Comparison of ENCODE assay signal across 12 cellular contexts in genomic region chr5:95241635-95242034, GRCh38. TPM values are rescaled to one million over a fixed set of nuclear protein-coding genes. Genes with fewer than 3 reads are reported as not detected.
DNase-seq lines count a peak whose midpoint lies in the region; ATAC-seq and TF ChIP-seq lines count a peak whose summit lies in the region.
"Had no signal": no experiment of that assay in that cellular context is flagged by ENCODE, and none has a peak within 500 bp of the region (broad histone marks: within the 10 kb centered on the region; RNA-seq: fewer than 3 reads in every experiment).

No MANE protein-coding gene starts in this region.

- H3K4me3 Mint-ChIP-seq in endodermal cell (no peak overlapping the region), mesothelial cell of epicardium (no peak overlapping the region)
- H3K4me3 Mint-ChIP-seq: activated naive CD4-positive, alpha-beta T cell treated with anti-CD3 and anti-CD28 coated beads for 36 hours had no signal

- no peak overlapping the region for H3K4me3 ChIP-seq in endodermal cell (ENCODE audit: low read length)
- H3K4me3 ChIP-seq in SJCRH30, result no peak overlapping the region
- H3K4me3 ChIP-seq: smooth muscle cell had no signal

- 92% methylated on average over 3 of the region's 3 CpGs; no CpG with 5 or more reads in 1 of the 2 experiments for WGBS in endodermal cell (ENCODE audit: insufficient coverage in 1 of 2, insufficient read length in 1 of 2), 2 experiments

- H3K36me3 Mint-ChIP-seq in endodermal cell (ENCODE audit: low read depth) (no peaks in the 10 kb centered on the region), mesothelial cell of epicardium (no peaks in the 10 kb centered on the region)

- H3K4me1 Mint-ChIP-seq in endodermal cell (no peaks in the 10 kb centered on the region), mesothelial cell of epicardium (no peaks in the 10 kb centered on the region)

- H3K4me1 ChIP-seq in endodermal cell (ENCODE audit: control insufficient read depth, insufficient read depth, low read length), result no peaks in the 10 kb centered on the region
- H3K4me1 ChIP-seq in SJCRH30, result peaks cover 4% of the 10 kb centered on the region

- H3K27me3 ChIP-seq in endodermal cell (ENCODE audit: control insufficient read depth, insufficient read depth, low read length, poor library complexity, severe bottlenecking) (no peaks in the 10 kb centered on the region), SJCRH30 (no peaks in the 10 kb centered on the region)

- H3K27ac ChIP-seq in endodermal cell (ENCODE audit: low read depth, low read length), result no peak overlapping the region
- H3K27ac ChIP-seq in SJCRH30, result no peak overlapping the region

- H3K36me3 ChIP-seq in endodermal cell (ENCODE audit: control insufficient read depth, insufficient read depth, low read length), result no peaks in the 10 kb centered on the region
- H3K36me3 ChIP-seq in SJCRH30, result no peaks in the 10 kb centered on the region

- H3K9me3 Mint-ChIP-seq in endodermal cell, result no peaks in the 10 kb centered on the region
- no peaks in the 10 kb centered on the region for H3K9me3 Mint-ChIP-seq in mesothelial cell of epicardium

- TF ChIP-seq CTCF in endodermal cell (conservative IDR thresholded peaks at IDR 0.05) (no peak), mesothelial cell of epicardium (IDR thresholded peaks at IDR 0.05; ENCODE audit: unreplicated experiment) (no peak)

- H3K27me3 Mint-ChIP-seq in endodermal cell (ENCODE audit: insufficient read depth), result no peaks in the 10 kb centered on the region
- no peaks in the 10 kb centered on the region for H3K27me3 Mint-ChIP-seq in mesothelial cell of epicardium (ENCODE audit: low read depth)

- DNase-seq in NOMO-1 treated with dmso at 0.1 percent for 144 hours (lab: John Stamatoyannopoulos, UW; ENCODE audit: unreplicated experiment) (peak; percentile 8), endodermal cell (no peak), SJCRH30 (no peak), anterior cingulate cortex (lab: John Stamatoyannopoulos, UW) (no peak), mesothelial cell of epicardium (ENCODE audit: low spot score in 2 of 2, unreplicated experiment in 2 of 2) (no peak)
- DNase-seq: activated naive CD4-positive, alpha-beta T cell treated with anti-CD3 and anti-CD28 coated beads for 36 hours; COR-L47; NCI-H774 had no signal

- H3K9me3 ChIP-seq in endodermal cell (ENCODE audit: control insufficient read depth, low read length), result no peaks in the 10 kb centered on the region
- H3K9me3 ChIP-seq in SJCRH30 (replicated peaks), result no peaks in the 10 kb centered on the region; the same call in 1 of the 2 replicates

- ATAC-seq in GM18520 (IDR thresholded peaks at IDR 0.05; ENCODE audit: unreplicated experiment) (peak; percentile 87), GM21381 (IDR thresholded peaks at IDR 0.05; ENCODE audit: unreplicated experiment) (peak; percentile 93), HG03064 (IDR thresholded peaks at IDR 0.05; ENCODE audit: low read depth, unreplicated experiment) (peak; percentile 94)

- H3K9ac ChIP-seq in endodermal cell (ENCODE audit: extremely low read depth, low read length, poor library complexity, severe bottlenecking), result no peak overlapping the region

- H3K27ac Mint-ChIP-seq in endodermal cell, result no peak overlapping the region
- no peak overlapping the region for H3K27ac Mint-ChIP-seq in mesothelial cell of epicardium
- H3K27ac Mint-ChIP-seq: activated naive CD4-positive, alpha-beta T cell treated with anti-CD3 and anti-CD28 coated beads for 36 hours had no signal

RNA-seq across cellular contexts. Expression of gene MCTP1, which starts 43.3 kb away (rescaled TPM):
- total RNA-seq in endodermal cell, result 1 to 10 TPM in 1 of 2 donors, under 1 TPM in 1; 0.71 to 3.7 TPM
- 1.2 TPM for polyA plus RNA-seq in endodermal cell (2013, experiment 1 of 2)
- 1.3 TPM for polyA plus RNA-seq in endodermal cell (2013, experiment 2 of 2)
- 1.7 and 1.8 TPM in 2 replicates for total RNA-seq in SJCRH30 (2014; rRNA removed; shearing (Covaris generic))
- 7.9 to 10.2 TPM (median 9.1 TPM) in 3 replicates for total RNA-seq in mesothelial cell of epicardium
- total RNA-seq: activated naive CD4-positive, alpha-beta T cell treated with anti-CD3 and anti-CD28 coated beads for 36 hours had no signal
